ENCODE assay signal across 9 cellular contexts in genomic region chr1:40392206-40392605, GRCh38. TPM values are rescaled to one million over a fixed set of nuclear protein-coding genes. Genes with fewer than 3 reads are reported as not detected.
A peak's percentile ranks its signal among the peaks of the same experiment; 100 is the strongest.
DNase-seq lines count a peak whose midpoint lies in the region; ATAC-seq and TF ChIP-seq lines count a peak whose summit lies in the region.
"Had no signal": no experiment of that assay in that cellular context is flagged by ENCODE, and none has a peak within 500 bp of the region (broad histone marks: within the 10 kb centered on the region; RNA-seq: fewer than 3 reads in every experiment).

No MANE protein-coding gene starts in this region.

- no peak overlapping the region for H3K4me3 Mint-ChIP-seq in activated T-helper 2 cell treated with anti-CD3 and anti-CD28 coated beads, Interferon-gamma antibody, Interleukin-2, Interleukin-4, amounts not matched to agents 10 μg/mL and 5 μg/mL and 100 μg/mL, durations not matched to agents 14 hours and 24 hours and 36 hours (ENCODE audit: low read depth)
- H3K4me3 Mint-ChIP-seq in immature natural killer cell (peak overlapping the region in 3 of 5 donors; percentile 5 to 27 (median 27)), Caco-2 (ENCODE audit: unreplicated experiment) (no peak overlapping the region)

- no peak for TF ChIP-seq CTCF in left ventricle myocardium inferior (IDR thresholded peaks at IDR 0.05; ENCODE audit: borderline replicate concordance)
- no peak for TF ChIP-seq CTCF in heart left ventricle (IDR thresholded peaks at IDR 0.05)
- no peak for TF ChIP-seq CTCF in upper lobe of right lung (IDR thresholded peaks at IDR 0.05)
- no peak for TF ChIP-seq CTCF in Caco-2 (IDR thresholded peaks at IDR 0.05; ENCODE audit: insufficient read depth in 1 of 2, low read depth in 1 of 2, low read length in 1 of 2, severe bottlenecking in 1 of 2, unreplicated experiment in 1 of 2)

- ATAC-seq in heart left ventricle (no peak), upper lobe of right lung (no peak), GM21447 (IDR thresholded peaks at IDR 0.05; ENCODE audit: unreplicated experiment) (no peak)

- peak overlapping the region; percentile 73 for H3K27ac Mint-ChIP-seq in activated T-helper 2 cell treated with anti-CD3 and anti-CD28 coated beads, Interferon-gamma antibody, Interleukin-2, Interleukin-4, amounts not matched to agents 10 μg/mL and 5 μg/mL and 100 μg/mL, durations not matched to agents 14 hours and 24 hours and 36 hours
- H3K27ac Mint-ChIP-seq in immature natural killer cell (peak overlapping the region; percentile 22 to 97 (median 85)), Caco-2 (ENCODE audit: unreplicated experiment) (no peak overlapping the region)

- H3K36me3 Mint-ChIP-seq in activated T-helper 2 cell treated with anti-CD3 and anti-CD28 coated beads, Interferon-gamma antibody, Interleukin-2, Interleukin-4, amounts not matched to agents 10 μg/mL and 5 μg/mL and 100 μg/mL, durations not matched to agents 14 hours and 24 hours and 36 hours (ENCODE audit: low read depth), result peaks cover 70% of the 10 kb centered on the region
- peaks cover 0 to 12% (median 0%) of the 10 kb centered on the region in 3 donors for H3K36me3 Mint-ChIP-seq in immature natural killer cell
- H3K36me3 Mint-ChIP-seq in Caco-2 (ENCODE audit: insufficient read depth, unreplicated experiment), result no peaks in the 10 kb centered on the region

- DNase-seq in left ventricle myocardium inferior, result no peak
- no peak for DNase-seq in heart left ventricle
- DNase-seq in activated T-helper 2 cell treated with anti-CD3 and anti-CD28 coated beads, Interferon-gamma antibody, Interleukin-2, Interleukin-4, amounts not matched to agents 10 μg/mL and 5 μg/mL and 100 μg/mL, durations not matched to agents 14 hours and 24 hours and 36 hours (ENCODE audit: low spot score), result no peak
- no peak for DNase-seq in immature natural killer cell
- no peak for DNase-seq in upper lobe of right lung
- no peak for DNase-seq in NCI-H774 (lab: John Stamatoyannopoulos, UW)
- no peak for DNase-seq in Caco-2

- peaks cover 20% of the 10 kb centered on the region for H3K4me1 ChIP-seq in left ventricle myocardium inferior
- H3K4me1 ChIP-seq in heart left ventricle, result peaks cover 0 to 95% (median 8%) of the 10 kb centered on the region in 12 donors
- peaks cover 59% of the 10 kb centered on the region for H3K4me1 ChIP-seq in upper lobe of right lung
- H3K4me1 ChIP-seq in Caco-2, result no peaks in the 10 kb centered on the region

- POLR2A ChIA-PET in Caco-2 (lab: Charles Lee), result no interaction called here

- H3K27ac ChIP-seq in left ventricle myocardium inferior (replicated peaks) (peak overlapping the region; percentile 36), heart left ventricle (peak overlapping the region in 1 of 12 donors; percentile 99), upper lobe of right lung (peak overlapping the region; percentile 75)
- H3K27ac ChIP-seq: SK-N-MC had no signal

- H3K4me1 Mint-ChIP-seq in activated T-helper 2 cell treated with anti-CD3 and anti-CD28 coated beads, Interferon-gamma antibody, Interleukin-2, Interleukin-4, amounts not matched to agents 10 μg/mL and 5 μg/mL and 100 μg/mL, durations not matched to agents 14 hours and 24 hours and 36 hours (ENCODE audit: low read depth), result peaks cover 80% of the 10 kb centered on the region
- peaks cover 93 to 94% of the 10 kb centered on the region in 2 donors for H3K4me1 Mint-ChIP-seq in immature natural killer cell
- H3K4me1 Mint-ChIP-seq in Caco-2 (ENCODE audit: low read depth, unreplicated experiment), result no peaks in the 10 kb centered on the region

- CTCF ChIA-PET in Caco-2 (lab: Charles Lee), result no interaction called here

- H3K36me3 ChIP-seq in left ventricle myocardium inferior (peaks cover 8% of the 10 kb centered on the region), heart left ventricle (peaks cover 0 to 10% (median 0%) of the 10 kb centered on the region in 9 donors), upper lobe of right lung (no peaks in the 10 kb centered on the region), Caco-2 (ENCODE audit: control insufficient read depth, insufficient read depth, low read length) (no peaks in the 10 kb centered on the region)

- H3K9me3 Mint-ChIP-seq in activated T-helper 2 cell treated with anti-CD3 and anti-CD28 coated beads, Interferon-gamma antibody, Interleukin-2, Interleukin-4, amounts not matched to agents 10 μg/mL and 5 μg/mL and 100 μg/mL, durations not matched to agents 14 hours and 24 hours and 36 hours, result no peaks in the 10 kb centered on the region
- H3K9me3 Mint-ChIP-seq in immature natural killer cell (no peaks in the 10 kb centered on the region), Caco-2 (ENCODE audit: unreplicated experiment) (no peaks in the 10 kb centered on the region)

- H3K27me3 ChIP-seq in left ventricle myocardium inferior (ENCODE audit: low read depth) (no peaks in the 10 kb centered on the region), heart left ventricle (no peaks in the 10 kb centered on the region), upper lobe of right lung (no peaks in the 10 kb centered on the region), Caco-2 (replicated peaks; ENCODE audit: control insufficient read depth, insufficient read depth, low read length) (no peaks in the 10 kb centered on the region)

- TF ChIP-seq POLR2A in heart left ventricle (IDR thresholded peaks at IDR 0.05), result no peak

- no TSS peak for BruUV-seq in Caco-2 (replicated peaks; lab: Mats Ljungman, UMichigan)

- 52 to 73% (median 66%) methylated on average over 3 of the region's 3 CpGs for WGBS in heart left ventricle, 4 donors

- H3K4me3 ChIP-seq in left ventricle myocardium inferior, result no peak overlapping the region
- no peak overlapping the region for H3K4me3 ChIP-seq in heart left ventricle
- no peak overlapping the region for H3K4me3 ChIP-seq in upper lobe of right lung
- H3K4me3 ChIP-seq in Caco-2 (ENCODE audit: low read depth, low read length), result no peak overlapping the region
- H3K4me3 ChIP-seq: SK-N-MC had no signal

- H3K9me3 ChIP-seq in left ventricle myocardium inferior (replicated peaks) (no peaks in the 10 kb centered on the region), heart left ventricle (no peaks in the 10 kb centered on the region), upper lobe of right lung (no peaks in the 10 kb centered on the region), Caco-2 (no peaks in the 10 kb centered on the region)

- intact Hi-C loops in left ventricle myocardium inferior (cut with micrococcal nuclease), result no loop called here
- intact Hi-C loops in heart left ventricle (cut with DNase I), result no loop called here
- intact Hi-C loops in activated T-helper 2 cell treated with anti-CD3 and anti-CD28 coated beads, Interferon-gamma antibody, Interleukin-2, Interleukin-4, amounts not matched to agents 10 μg/mL and 5 μg/mL and 100 μg/mL, durations not matched to agents 14 hours and 24 hours and 36 hours (cut with micrococcal nuclease), result no loop called here
- intact Hi-C loops in upper lobe of right lung (cut with DNase I), result no loop called here
- intact Hi-C loops in Caco-2 (cut with micrococcal nuclease; ENCODE audit: unreplicated experiment), result no loop called here

- no peaks in the 10 kb centered on the region for H3K27me3 Mint-ChIP-seq in activated T-helper 2 cell treated with anti-CD3 and anti-CD28 coated beads, Interferon-gamma antibody, Interleukin-2, Interleukin-4, amounts not matched to agents 10 μg/mL and 5 μg/mL and 100 μg/mL, durations not matched to agents 14 hours and 24 hours and 36 hours (ENCODE audit: low read depth)
- peaks cover 0 to 6% (median 6%) of the 10 kb centered on the region in 3 donors for H3K27me3 Mint-ChIP-seq in immature natural killer cell (ENCODE audit: low read depth in 3 of 3)
- H3K27me3 Mint-ChIP-seq in Caco-2 (ENCODE audit: insufficient read depth, unreplicated experiment), result no peaks in the 10 kb centered on the region

RNA-seq across cellular contexts. Expression of gene SMAP2, which starts 18.7 kb away (rescaled TPM):
- total RNA-seq in left ventricle myocardium inferior, result 15.0 TPM
- 10 to 100 TPM in 8 of 9 donors, 1 to 10 TPM in 1; 9.9 to 44.4 (median 12.9) TPM for total RNA-seq in heart left ventricle
- 10 to 100 TPM in 1 of 2 donors, 1 to 10 TPM in 1; 8.9 to 24.5 TPM for polyA plus RNA-seq in heart left ventricle
- total RNA-seq in activated T-helper 2 cell treated with anti-CD3 and anti-CD28 coated beads, Interferon-gamma antibody, Interleukin-2, Interleukin-4, amounts not matched to agents 10 μg/mL and 5 μg/mL and 100 μg/mL, durations not matched to agents 14 hours and 24 hours and 36 hours, result 185 and 186 TPM in 2 replicates
- polyA plus RNA-seq in immature natural killer cell, result 100 to 1,000 TPM; 166 to 280 (median 170) TPM
- 55.3 TPM for total RNA-seq in upper lobe of right lung
- 6.8 and 7.5 TPM in 2 replicates for total RNA-seq in Caco-2 (2022)

RNA-seq across cellular contexts. Expression of gene ZFP69B, which starts 58.1 kb away (rescaled TPM):
- total RNA-seq in left ventricle myocardium inferior (1.1 TPM), heart left ventricle (1 to 10 TPM in 5 of 9 donors, under 1 TPM in 4; 0.44 to 2.6 (median 1.1) TPM), upper lobe of right lung (1.3 TPM), Caco-2 (2022) (1.2 TPM in 2 replicates)
- polyA plus RNA-seq in heart left ventricle (1 to 10 TPM in 1 of 2 donors, under 1 TPM in 1; 0.42 to 1.5 TPM), immature natural killer cell (1 to 10 TPM in 1 of 3 donors, under 1 TPM in 1, not detected in 1; 0.92 to 1.3 TPM)
- 4.7 and 5.4 TPM in 2 replicates for total RNA-seq in activated T-helper 2 cell treated with anti-CD3 and anti-CD28 coated beads, Interferon-gamma antibody, Interleukin-2, Interleukin-4, amounts not matched to agents 10 μg/mL and 5 μg/mL and 100 μg/mL, durations not matched to agents 14 hours and 24 hours and 36 hours

Comparison
In these comparisons a context has a peak if more than half of its experiments do, and no peak if none do; other contexts are left out.
1. H3K4me3 Mint-ChIP-seq: peak in immature natural killer cell (3 of 5); none in activated T-helper 2 cell treated with anti-CD3 and anti-CD28 coated beads, Interferon-gamma antibody, Interleukin-2, Interleukin-4, amounts not matched to agents 10 μg/mL and 5 μg/mL and 100 μg/mL, durations not matched to agents 14 hours and 24 hours and 36 hours (single experiment) and Caco-2 (single experiment).